ENCODE assay signal across 8 cellular contexts in the genomic region with DNA sequence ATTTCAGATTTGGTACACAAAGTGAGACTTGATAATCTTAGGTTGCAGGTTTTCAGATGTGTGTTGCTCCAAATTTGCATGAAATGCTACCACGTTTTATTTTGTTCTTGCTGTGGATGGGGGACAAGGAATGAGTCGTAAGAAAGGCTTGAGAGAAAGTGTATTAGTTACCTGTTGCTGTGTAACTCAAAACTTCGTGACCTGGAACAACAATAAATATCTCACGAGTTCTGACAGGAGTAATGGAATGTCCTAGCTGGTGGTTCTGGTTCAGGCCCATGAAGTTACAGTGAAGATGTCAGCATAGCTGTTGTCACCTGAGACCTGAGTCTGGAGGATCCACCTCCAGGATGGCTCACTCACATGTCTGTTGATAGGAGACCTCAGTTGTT. TPM values are rescaled to one million over a fixed set of nuclear protein-coding genes. Genes with fewer than 3 reads are reported as not detected.
DNase-seq lines count a peak whose midpoint lies in the region; TF ChIP-seq lines count a peak whose summit lies in the region.
"Had no signal": no experiment of that assay in that cellular context is flagged by ENCODE, and none has a peak within 500 bp of the region (broad histone marks: within the 10 kb centered on the region; RNA-seq: fewer than 3 reads in every experiment).

No MANE protein-coding gene starts in this region.

- no peak overlapping the region for H2BK20ac ChIP-seq in H9 (ENCODE audit: low read depth, low read length, poor library complexity, severe bottlenecking)

- no CpG with 5 or more reads among the region's 4 CpGs for WGBS in H9 (ENCODE audit: extremely low coverage, insufficient read length, low lambda C conversion rate)

- peaks cover 2% of the 10 kb centered on the region for H4K20me1 ChIP-seq in H9 (ENCODE audit: control insufficient read depth, insufficient read depth, insufficient read length)

- H3K56ac ChIP-seq in H9 (ENCODE audit: insufficient read length, low read depth, low read length): no peak overlapping the region

- no peak overlapping the region for H4K91ac ChIP-seq in H9 (ENCODE audit: insufficient read length, low read depth, low read length)

- H3K9me3 Mint-ChIP-seq in H9: peaks cover 0 to 3% of the 10 kb centered on the region in 2 experiments; a peak in 1 of 5 replicates

- DNase-seq in H9 (no peak), foreskin fibroblast (no peak), NCI-H1105 treated with DMSO at 0.1 percent for 48 hours (lab: John Stamatoyannopoulos, UW) (no peak), HPDE6-E6E7 (ENCODE audit: extremely low spot score) (no peak), T1000 (lab: John Stamatoyannopoulos, UW) (no peak)
- DNase-seq: NCI-H1048 had no signal

- H3K23me2 ChIP-seq in H9 (ENCODE audit: insufficient read length, low read depth, low read length, poor library complexity, severe bottlenecking): peaks cover 5% of the 10 kb centered on the region

- H3K79me1 ChIP-seq in H9 (ENCODE audit: insufficient read depth, low read depth, low read length, poor library complexity, severe bottlenecking): peaks cover 12% of the 10 kb centered on the region

- H2BK12ac ChIP-seq in H9 (ENCODE audit: insufficient read length, low read depth, low read length): no peak overlapping the region

- no peak overlapping the region for H3K27ac ChIP-seq in H9 (ENCODE audit: insufficient read length, low read depth, low read length)
- H3K27ac ChIP-seq in VCaP: peak overlapping the region; percentile 89
- H3K27ac ChIP-seq in skeletal muscle tissue (ENCODE audit: low read depth, low read length): no peak overlapping the region

- no peak overlapping the region for H2BK120ac ChIP-seq in H9 (ENCODE audit: low read depth, low read length, poor library complexity, severe bottlenecking)

- H3K4me3 ChIP-seq in foreskin fibroblast (ENCODE audit: low read depth in 1 of 2, low read length in 2 of 2) (peak overlapping the region; percentile 82 to 94), skeletal muscle tissue (ENCODE audit: low read length in 3 of 3) (peak overlapping the region in 2 of 3 donors; percentile 80 to 86)

- H3K9ac ChIP-seq in H9 (ENCODE audit: extremely low read depth, insufficient read length, low read length): peak overlapping the region; percentile 91
- peak overlapping the region in 1 of 3 donors; percentile 75 for H3K9ac ChIP-seq in skeletal muscle tissue (ENCODE audit: low read depth in 1 of 3, low read length in 3 of 3)

- peaks cover 0 to 9% (median 4%) of the 10 kb centered on the region in 3 donors for H3K36me3 ChIP-seq in skeletal muscle tissue (ENCODE audit: control insufficient read depth in 3 of 3, insufficient read depth in 3 of 3, low read length in 3 of 3)

- no peak overlapping the region for H3K23ac ChIP-seq in H9 (ENCODE audit: insufficient read length, low read depth, low read length)

- H3K4me3 Mint-ChIP-seq in H9: peak overlapping the region; percentile 93 to 98

- H4K5ac ChIP-seq in H9 (ENCODE audit: insufficient read length, low read depth, low read length): no peak overlapping the region

- no peak overlapping the region for H2AK5ac ChIP-seq in H9 (ENCODE audit: insufficient read length, low read length)

- no peak overlapping the region for H3K4ac ChIP-seq in H9 (ENCODE audit: low read depth, low read length)

- H3K4me1 ChIP-seq in H9 (ENCODE audit: insufficient read depth, low read length) (peaks cover 9% of the 10 kb centered on the region; the same call in 1 of the 2 replicates), skeletal muscle tissue (ENCODE audit: control insufficient read depth in 3 of 3, insufficient read depth in 3 of 3, low read length in 3 of 3) (peaks cover 6 to 15% (median 13%) of the 10 kb centered on the region in 3 donors)

- TF ChIP-seq CTCF in H9 (conservative IDR thresholded peaks at IDR 0.05) (no peak), VCaP (conservative IDR thresholded peaks at IDR 0.05) (no peak), foreskin fibroblast (IDR thresholded peaks at IDR 0.05; ENCODE audit: low read depth, low read length) (no peak)

- no peak overlapping the region; the same call in 1 of the 2 replicates for H2BK15ac ChIP-seq in H9 (ENCODE audit: low read depth, low read length)

- H2AFZ ChIP-seq in H9 (ENCODE audit: low read length): no peak overlapping the region

- no peaks in the 10 kb centered on the region for H3K9me3 ChIP-seq in H9 (ENCODE audit: control insufficient read depth, low read depth, low read length)
- H3K9me3 ChIP-seq in skeletal muscle tissue (ENCODE audit: control insufficient read depth in 3 of 3, low read length in 3 of 3): peaks cover 0 to 12% (median 6%) of the 10 kb centered on the region in 3 donors

- H4K8ac ChIP-seq in H9 (replicated peaks; ENCODE audit: insufficient read length, low read depth, low read length): no peak overlapping the region

- peaks cover 22 to 26% of the 10 kb centered on the region in 2 experiments for H3K4me1 Mint-ChIP-seq in H9

- no peak overlapping the region for H3K18ac ChIP-seq in H9 (ENCODE audit: insufficient read length, low read depth, low read length)

- H3K79me2 ChIP-seq in H9 (ENCODE audit: insufficient read depth, low read length): peaks cover 32% of the 10 kb centered on the region

- peak overlapping the region; percentile 93 for H3K4me2 ChIP-seq in H9 (ENCODE audit: insufficient read depth, insufficient read length, low read length)

- H3K27ac Mint-ChIP-seq in H9: peak overlapping the region in 2 of 3 experiments; percentile 97 to 98; a peak in 3 of 7 replicates

- H3K36me3 Mint-ChIP-seq in H9 (ENCODE audit: insufficient read depth in 1 of 3, low read depth in 3 of 3): peaks cover 31 to 35% (median 31%) of the 10 kb centered on the region in 3 experiments

- no peak overlapping the region for H3K14ac ChIP-seq in H9 (ENCODE audit: insufficient read depth, low read length)

- H3K27me3 Mint-ChIP-seq in H9 (ENCODE audit: low read depth): no peaks in the 10 kb centered on the region

- no peak overlapping the region for H2BK5ac ChIP-seq in H9 (ENCODE audit: insufficient read length, low read length)

- H3T11ph ChIP-seq in H9 (ENCODE audit: low read length): no peak overlapping the region

- H3K27me3 ChIP-seq in H9 (ENCODE audit: insufficient read depth, low read length) (no peaks in the 10 kb centered on the region), skeletal muscle tissue (ENCODE audit: control insufficient read depth in 3 of 3, insufficient read depth in 3 of 3, low read length in 3 of 3) (peaks cover 0 to 6% (median 4%) of the 10 kb centered on the region in 3 donors)

RNA-seq across cellular contexts. Expression of a gene that starts 1.2 kb away (rescaled TPM):
- 16.9 and 17.3 TPM in 2 replicates for total RNA-seq in H9 (2021)
- total RNA-seq in skeletal muscle tissue: 6.3 TPM

RNA-seq across cellular contexts. Expression of a gene that starts 25.3 kb away (rescaled TPM):
- 43.6 and 43.7 TPM in 2 replicates for total RNA-seq in H9 (2021)
- 14.1 TPM for total RNA-seq in skeletal muscle tissue

RNA-seq across cellular contexts. Expression of a gene that starts 46.9 kb away (rescaled TPM):
- total RNA-seq in H9 (2021): 4.7 and 4.8 TPM in 2 replicates
- total RNA-seq in skeletal muscle tissue: 2.6 TPM

RNA-seq across cellular contexts. Expression of a gene that starts 51.2 kb away (rescaled TPM):
- total RNA-seq in H9 (2021): 97.2 and 97.6 TPM in 2 replicates
- total RNA-seq in skeletal muscle tissue: 26.1 TPM
